ENCODE assay signal across 17 cellular contexts in genomic region chr2:163711699-163712098, GRCh38. TPM values are rescaled to one million over a fixed set of nuclear protein-coding genes. Genes with fewer than 3 reads are reported as not detected.
DNase-seq lines count a peak whose midpoint lies in the region; ATAC-seq, FAIRE-seq and TF ChIP-seq lines count a peak whose summit lies in the region.
"Had no signal": no experiment of that assay in that cellular context is flagged by ENCODE, and none has a peak within 500 bp of the region (broad histone marks: within the 10 kb centered on the region; RNA-seq: fewer than 3 reads in every experiment).

No MANE protein-coding gene starts in this region.

- H3K9me3 ChIP-seq in keratinocyte (ENCODE audit: control insufficient read depth, low read depth, low read length), result no peaks in the 10 kb centered on the region

- no peak overlapping the region for H3K4me3 ChIP-seq in keratinocyte (ENCODE audit: control insufficient read depth in 2 of 3, extremely low read depth in 1 of 3, insufficient read depth in 2 of 3, low read depth in 1 of 3, low read length in 3 of 3)
- H3K4me3 ChIP-seq: GM23338 had no signal

- no peak for ATAC-seq in HG02840 (IDR thresholded peaks at IDR 0.05; ENCODE audit: low FRiP score, unreplicated experiment)
- ATAC-seq in left colon, result no peak
- ATAC-seq: CD8-positive, alpha-beta T cell; GM23338 had no signal

- H4K20me1 ChIP-seq in keratinocyte (ENCODE audit: control insufficient read depth, extremely low read depth, insufficient read depth, low read length), result no peaks in the 10 kb centered on the region

- FAIRE-seq in keratinocyte (lab: Jason Lieb, UNC), result peak; percentile 26
- FAIRE-seq: A204.1, D721Med, GM12892 had no signal

- H3K9me1 ChIP-seq in keratinocyte (ENCODE audit: control insufficient read depth, extremely low read depth, insufficient read depth, low read length), result no peaks in the 10 kb centered on the region

- H3K27ac ChIP-seq in keratinocyte (ENCODE audit: control insufficient read depth, insufficient read depth, low read length), result no peak overlapping the region

- intact Hi-C loops in left colon (cut with DNase I, micrococcal nuclease), result no loop called here

- TF ChIP-seq CTCF in keratinocyte (optimal IDR thresholded peaks at IDR 0.05 in 1 of 3, IDR thresholded peaks at IDR 0.05 in 1 of 3, conservative IDR thresholded peaks at IDR 0.05 in 1 of 3; ENCODE audit: extremely low read depth in 1 of 3, insufficient read depth in 2 of 3, low read length in 3 of 3), result no peak

- in situ Hi-C loops in ACHN (cut with HindIII; ENCODE audit: low pct_ligation_motif_present, low pct_unique_long_range_greater_than_20kb, low sequenced_read_pairs), result no loop called here

- H3K9ac ChIP-seq in keratinocyte (ENCODE audit: control insufficient read depth, extremely low read depth, insufficient read depth, low read length), result no peak overlapping the region

- no peaks in the 10 kb centered on the region for H3K36me3 ChIP-seq in keratinocyte (ENCODE audit: control insufficient read depth in 2 of 2, extremely low read depth in 1 of 2, insufficient read depth in 2 of 2, low read length in 2 of 2)

- H3K4me2 ChIP-seq in keratinocyte (ENCODE audit: control insufficient read depth, extremely low read depth, insufficient read depth, low read depth, low read length), result no peak overlapping the region
- H3K4me2 ChIP-seq: GM23338 had no signal

- no peaks in the 10 kb centered on the region for H3K4me1 ChIP-seq in keratinocyte (ENCODE audit: control insufficient read depth, extremely low read depth, insufficient read depth, low read length)

- H3K27me3 ChIP-seq in keratinocyte (ENCODE audit: control insufficient read depth, extremely low read depth, insufficient read depth, low read length), result no peaks in the 10 kb centered on the region

- no peak overlapping the region for H2AFZ ChIP-seq in keratinocyte (ENCODE audit: control insufficient read depth, low read length)
- H2AFZ ChIP-seq: GM23338 had no signal

- peaks cover 4% of the 10 kb centered on the region for H3K79me2 ChIP-seq in keratinocyte (ENCODE audit: control insufficient read depth, insufficient read depth, low read length)

- dilution Hi-C loops in keratinocyte (cut with MboI; ENCODE audit: extremely low pct_ligation_motif_present, low sequenced_read_pairs), result no loop called here

- DNase-seq in DMS114 treated with DMSO at 0.1 percent for 48 hours (lab: John Stamatoyannopoulos, UW; ENCODE audit: unreplicated experiment) (peak; percentile 66), NCI-H69 (lab: John Stamatoyannopoulos, UW) (peak; percentile 60), keratinocyte (ENCODE audit: low read depth, low spot score) (no peak), superior temporal gyrus (ENCODE audit: extremely low spot score) (peak; percentile 48), ACHN (no peak), left colon (no peak)
- DNase-seq: CD8-positive, alpha-beta T cell; COR-L47; DND-41; GDM1; H7 had no signal

RNA-seq across cellular contexts. Expression of gene FIGN, which starts 24.1 kb away (rescaled TPM):
- 1.9 to 2.9 TPM (median 2.0 TPM) in 3 replicates for polyA plus RNA-seq in keratinocyte
- 1.0 TPM for polyA plus RNA-seq in keratinocyte (2011; ENCODE audit: low read depth)
- 1.0 TPM in 2 replicates for polyA plus RNA-seq in keratinocyte (2011; cell fraction: cytosol; rRNA removed)
- 5.9 and 8.0 TPM in 2 replicates for polyA plus RNA-seq in keratinocyte (2011; cell fraction: nucleus; rRNA removed)
- polyA plus RNA-seq in keratinocyte (2012; ENCODE audit: low replicate concordance), result 1.5 and 1.7 TPM in 2 replicates
- polyA minus RNA-seq in keratinocyte, result 2.3 to 9.5 TPM (median 4.2 TPM) in 3 replicates
- polyA minus RNA-seq in keratinocyte (2011; cell fraction: cytosol; rRNA and poly(A)+ RNA removed), result 0.96 TPM
- polyA minus RNA-seq in keratinocyte (2011; cell fraction: nucleus; rRNA and poly(A)+ RNA removed), result 4.7 and 11.5 TPM in 2 replicates
- total RNA-seq in left colon, result 1 to 10 TPM in 1 of 2 donors, under 1 TPM in 1; 0.79 to 1.5 TPM
- total RNA-seq: CD8-positive, alpha-beta T cell had no signal
- polyA plus RNA-seq: CD14-positive monocyte had no signal

Comparison
In these comparisons a context has a peak if more than half of its experiments do, and no peak if none do; other contexts are left out.
1. DNase-seq: peak in DMS114 treated with DMSO at 0.1 percent for 48 hours (single experiment), NCI-H69 (single experiment) and superior temporal gyrus (single experiment); none in keratinocyte (single experiment), ACHN (single experiment) and left colon (0 of 2).